22 cellular contexts compared by ENCODE assay signal in the genomic region with DNA sequence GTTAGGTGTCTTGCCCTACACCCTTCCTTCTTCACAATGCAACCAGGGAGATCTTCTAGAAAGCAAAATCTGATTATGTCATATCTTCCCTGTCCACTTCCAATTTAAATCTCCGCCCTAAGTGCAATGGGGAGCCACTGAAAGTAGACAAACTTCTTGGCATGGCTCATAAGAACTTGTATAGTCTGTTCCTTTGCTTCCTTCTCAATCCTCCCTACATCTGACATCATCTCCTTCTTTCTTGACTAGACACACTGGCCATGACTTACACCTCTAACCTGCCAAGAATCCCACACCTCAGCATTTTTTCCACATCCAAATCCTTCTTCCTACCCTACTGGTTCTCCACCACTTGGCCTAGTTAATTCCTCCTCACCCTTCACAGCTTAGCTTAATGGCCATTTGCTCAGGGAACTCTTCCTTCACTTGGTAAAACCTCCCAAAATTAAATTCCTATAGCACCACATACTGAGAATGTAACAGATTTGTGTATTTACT. TPM values are rescaled to one million over a fixed set of nuclear protein-coding genes. Genes with fewer than 3 reads are reported as not detected.
DNase-seq lines count a peak whose midpoint lies in the region; ATAC-seq, FAIRE-seq and TF ChIP-seq lines count a peak whose summit lies in the region.
"Had no signal": no experiment of that assay in that cellular context is flagged by ENCODE, and none has a peak within 500 bp of the region (broad histone marks: within the 10 kb centered on the region; RNA-seq: fewer than 3 reads in every experiment).

No MANE protein-coding gene starts in this region.

- H3K9ac ChIP-seq in IMR-90 (ENCODE audit: low read depth, low read length) (no peak overlapping the region), K562 (ENCODE audit: insufficient read depth in 1 of 2, low read depth in 2 of 2, low read length in 2 of 2) (no peak overlapping the region)
- H3K9ac ChIP-seq: GM23248 had no signal

- no peak overlapping the region for H3K27ac ChIP-seq in A549
- no peak overlapping the region for H3K27ac ChIP-seq in IMR-90 (ENCODE audit: insufficient read depth, low read length)
- H3K27ac ChIP-seq in K562 (ENCODE audit: extremely low read depth, low read depth, low read length) = no peak overlapping the region
- H3K27ac ChIP-seq: GM23248 had no signal

- H3K79me1 ChIP-seq in IMR-90 (ENCODE audit: low read depth in 1 of 2, low read length in 2 of 2) = no peaks in the 10 kb centered on the region; a peak in 1 of 4 replicates

- no peak overlapping the region for H2BK5ac ChIP-seq in IMR-90 (ENCODE audit: low read depth, low read length, poor library complexity, severe bottlenecking)

- H3K4me2 ChIP-seq in A549 (no peak overlapping the region), IMR-90 (ENCODE audit: low read depth, low read length) (no peak overlapping the region), K562 (ENCODE audit: insufficient read depth, low read length) (no peak overlapping the region)

- intact Hi-C loops in IMR-90 (cut with micrococcal nuclease) = no loop called here
- intact Hi-C loops in K562 (cut with micrococcal nuclease) = no loop called here
- intact Hi-C loops in activated T-helper 1 cell treated with anti-CD3 and anti-CD28 coated beads, Interleukin-12 subunit alpha, Interleukin-12 subunit beta, Interleukin-2, Interleukin-4 antibody, amounts not matched to agents 30 ng/mL and 10 ng/mL and 1 ng/mL, durations not matched to agents 14 hours and 24 hours and 36 hours (cut with micrococcal nuclease) = no loop called here
- intact Hi-C loops in lower leg skin (cut with DNase I; ENCODE audit: low total_unique reads) = no loop called here

- H3K4me1 Mint-ChIP-seq in activated T-helper 1 cell treated with anti-CD3 and anti-CD28 coated beads, Interleukin-12 subunit alpha, Interleukin-12 subunit beta, Interleukin-2, Interleukin-4 antibody, amounts not matched to agents 30 ng/mL and 10 ng/mL and 1 ng/mL, durations not matched to agents 14 hours and 24 hours and 36 hours (ENCODE audit: low read depth) = no peaks in the 10 kb centered on the region
- H3K4me1 Mint-ChIP-seq: CD4-positive, alpha-beta memory T cell had no signal

- H3K18ac ChIP-seq in IMR-90 (ENCODE audit: low read depth, low read length) = no peak overlapping the region

- no peak overlapping the region for H2BK15ac ChIP-seq in IMR-90 (ENCODE audit: low read depth, low read length)

- H3K27ac Mint-ChIP-seq in activated T-helper 1 cell treated with anti-CD3 and anti-CD28 coated beads, Interleukin-12 subunit alpha, Interleukin-12 subunit beta, Interleukin-2, Interleukin-4 antibody, amounts not matched to agents 30 ng/mL and 10 ng/mL and 1 ng/mL, durations not matched to agents 14 hours and 24 hours and 36 hours = no peak overlapping the region
- H3K27ac Mint-ChIP-seq: CD4-positive, alpha-beta memory T cell had no signal

- TF ChIP-seq EP300 in A549 (IDR thresholded peaks at IDR 0.05) = no peak
- TF ChIP-seq EP300 in K562 (IDR thresholded peaks at IDR 0.05; ENCODE audit: low read length) = no peak

- H3K79me2 ChIP-seq in K562 (ENCODE audit: control insufficient read depth, insufficient read depth, low read length) = no peaks in the 10 kb centered on the region

- TF ChIP-seq POLR2A in A549 (IDR thresholded peaks at IDR 0.05; ENCODE audit: low read length) = no peak
- no peak for TF ChIP-seq POLR2A in IMR-90 (IDR thresholded peaks at IDR 0.05; ENCODE audit: low read depth, low read length)
- no peak for TF ChIP-seq POLR2A in K562 (conservative IDR thresholded peaks at IDR 0.05)
- TF ChIP-seq POLR2A in lower leg skin (IDR thresholded peaks at IDR 0.05) = no peak

- H2AK9ac ChIP-seq in IMR-90 (replicated peaks; ENCODE audit: low read depth, low read length, poor library complexity) = no peak overlapping the region

- peaks cover 8% of the 10 kb centered on the region; the same call in 1 of the 3 replicates for H3K9me3 ChIP-seq in A549
- H3K9me3 ChIP-seq in IMR-90 (ENCODE audit: control insufficient read depth, insufficient read depth, low read length) = no peaks in the 10 kb centered on the region
- no peaks in the 10 kb centered on the region for H3K9me3 ChIP-seq in K562 (replicated peaks; ENCODE audit: control insufficient read depth, insufficient read depth, low read depth, low read length)

- 91% methylated on average over 1 of the region's 1 CpG for whole genome bisulfite sequencing in A549 (ENCODE audit: missing lambda C conversion rate)
- WGBS in IMR-90 (ENCODE audit: extremely low coverage in 2 of 2, insufficient read length in 1 of 2), 2 experiments = 100% methylated on average over 1 of the region's 1 CpG; no CpG with 5 or more reads in 1 of the 2 experiments
- 92% methylated on average over 1 of the region's 1 CpG for WGBS in K562 (ENCODE audit: insufficient coverage, low coverage, missing lambda C conversion rate)
- 96 to 100% methylated on average over 1 of the region's 1 CpG for WGBS in lower leg skin, 2 donors

- no peaks in the 10 kb centered on the region for H3K4me1 ChIP-seq in A549
- H3K4me1 ChIP-seq in IMR-90 (ENCODE audit: control insufficient read depth, insufficient read depth, low read length) = peaks cover 2% of the 10 kb centered on the region; the same call in 1 of the 2 replicates
- no peaks in the 10 kb centered on the region for H3K4me1 ChIP-seq in K562 (replicated peaks in 1 of 2; ENCODE audit: control insufficient read depth in 2 of 2, insufficient read depth in 2 of 2, low read length in 2 of 2)

- H3K4me3 Mint-ChIP-seq in activated T-helper 1 cell treated with anti-CD3 and anti-CD28 coated beads, Interleukin-12 subunit alpha, Interleukin-12 subunit beta, Interleukin-2, Interleukin-4 antibody, amounts not matched to agents 30 ng/mL and 10 ng/mL and 1 ng/mL, durations not matched to agents 14 hours and 24 hours and 36 hours = no peak overlapping the region
- H3K4me3 Mint-ChIP-seq: CD4-positive, alpha-beta memory T cell had no signal

- H4K5ac ChIP-seq in IMR-90 (ENCODE audit: low read depth, low read length) = no peak overlapping the region

- H2BK120ac ChIP-seq in IMR-90 (ENCODE audit: low read depth, low read length) = no peak overlapping the region

- no peak for TF ChIP-seq CTCF in A549 (IDR thresholded peaks at IDR 0.05)
- TF ChIP-seq CTCF in IMR-90 (conservative IDR thresholded peaks at IDR 0.05; ENCODE audit: low read depth, low read length) = no peak
- no peak for TF ChIP-seq CTCF in K562 (IDR thresholded peaks at IDR 0.05 in 2 of 3, conservative IDR thresholded peaks at IDR 0.05 in 1 of 3; ENCODE audit: insufficient read depth in 2 of 3, low read depth in 1 of 3, low read length in 3 of 3)
- TF ChIP-seq CTCF in lower leg skin (IDR thresholded peaks at IDR 0.05) = no peak

- H3K14ac ChIP-seq in IMR-90 (replicated peaks; ENCODE audit: low read depth, low read length) = no peak overlapping the region

- no peak overlapping the region for H2AK5ac ChIP-seq in IMR-90 (ENCODE audit: low read depth, low read length)

- H2AFZ ChIP-seq in IMR-90 (replicated peaks; ENCODE audit: low read length, poor library complexity) = no peak overlapping the region
- H2AFZ ChIP-seq in K562 (ENCODE audit: low read depth, low read length) = no peak overlapping the region
- H2AFZ ChIP-seq: GM23248 had no signal

- dilution Hi-C loops in IMR-90 (cut with HindIII; ENCODE audit: low sequenced_read_pairs, unreplicated experiment) = no loop called here

- H3K23ac ChIP-seq in IMR-90 (ENCODE audit: low read depth, low read length) = no peak overlapping the region

- no peaks in the 10 kb centered on the region for H3K36me3 ChIP-seq in IMR-90 (ENCODE audit: control insufficient read depth, insufficient read depth, low read length)
- no peaks in the 10 kb centered on the region for H3K36me3 ChIP-seq in K562 (ENCODE audit: control insufficient read depth, insufficient read depth, low read length)

- CTCF ChIA-PET in A549 (lab: Yijun Ruan, JAX) (no interaction called here), IMR-90 (lab: Yijun Ruan, JAX) (no interaction called here), K562 (lab: Yijun Ruan, JAX; ENCODE audit: low intra/inter-chr PET ratio) (no interaction called here)

- DNase-seq in A549 (ENCODE audit: low read depth in 1 of 2, low spot score in 1 of 2) (no peak), IMR-90 (no peak), K562 (ENCODE audit: extremely low read depth in 1 of 4, low spot score in 3 of 4) (no peak), NCI-H187 (lab: John Stamatoyannopoulos, UW) (no peak), activated T-cell treated with anti-CD3 and anti-CD28 coated beads for 4 hours (no peak), lower leg skin (ENCODE audit: low spot score in 2 of 2) (no peak)
- DNase-seq in activated T-helper 1 cell treated with anti-CD3 and anti-CD28 coated beads, Interleukin-12 subunit alpha, Interleukin-12 subunit beta, Interleukin-2, Interleukin-4 antibody, amounts not matched to agents 30 ng/mL and 10 ng/mL and 1 ng/mL, durations not matched to agents 14 hours and 24 hours and 36 hours (ENCODE audit: low spot score) = no peak
- DNase-seq: 8988T; C1 segment of cervical spinal cord; Calu3; CD4-positive, alpha-beta memory T cell; COR-L47; DMS153; DND-41; GM23248; H7; HCEC 1CT had no signal

- BruUV-seq in IMR-90 (replicated peaks; lab: Mats Ljungman, UMichigan) (no TSS peak), K562 (replicated peaks; lab: Mats Ljungman, UMichigan) (no TSS peak)

- FAIRE-seq in A549 (lab: Jason Lieb, UNC) = no peak
- no peak for FAIRE-seq in K562 (lab: Jason Lieb, UNC)
- FAIRE-seq: G401.6, GM12892, GM19239, H1 had no signal

- no peak for ATAC-seq in A549
- ATAC-seq in IMR-90 (ENCODE audit: low read depth) = no peak
- no peak for ATAC-seq in K562
- ATAC-seq in esophagus mucosa = peak; percentile 94

- H3K9me3 Mint-ChIP-seq in activated T-helper 1 cell treated with anti-CD3 and anti-CD28 coated beads, Interleukin-12 subunit alpha, Interleukin-12 subunit beta, Interleukin-2, Interleukin-4 antibody, amounts not matched to agents 30 ng/mL and 10 ng/mL and 1 ng/mL, durations not matched to agents 14 hours and 24 hours and 36 hours = peaks cover 12% of the 10 kb centered on the region

- no peaks in the 10 kb centered on the region for H3K36me3 Mint-ChIP-seq in activated T-helper 1 cell treated with anti-CD3 and anti-CD28 coated beads, Interleukin-12 subunit alpha, Interleukin-12 subunit beta, Interleukin-2, Interleukin-4 antibody, amounts not matched to agents 30 ng/mL and 10 ng/mL and 1 ng/mL, durations not matched to agents 14 hours and 24 hours and 36 hours (ENCODE audit: low read depth)

- H4K20me1 ChIP-seq in IMR-90 (ENCODE audit: insufficient read depth, low read length) = no peaks in the 10 kb centered on the region
- no peaks in the 10 kb centered on the region for H4K20me1 ChIP-seq in K562 (replicated peaks; ENCODE audit: control insufficient read depth, insufficient read depth, low read length)

- no peak overlapping the region for H4K91ac ChIP-seq in IMR-90 (ENCODE audit: insufficient read depth, low read depth, low read length)

- H3K4me3 ChIP-seq in A549 (no peak overlapping the region), IMR-90 (ENCODE audit: insufficient read depth, low read depth, low read length) (no peak overlapping the region), K562 (no peak overlapping the region), lower leg skin (ENCODE audit: low read depth, poor library complexity, severe bottlenecking) (no peak overlapping the region)
- H3K4me3 ChIP-seq: GM23248 had no signal

- H2BK20ac ChIP-seq in IMR-90 (ENCODE audit: low read depth, low read length) = no peak overlapping the region

- POLR2A ChIA-PET in A549 (lab: Yijun Ruan, JAX) = no interaction called here
- POLR2A ChIA-PET in IMR-90 (lab: Charles Lee; ENCODE audit: unreplicated experiment) = no interaction called here
- POLR2A ChIA-PET in K562 (lab: Yijun Ruan, JAX) = interaction anchor here (0.6 kb wide), 1 partner anchor 27 kb away, joined by 3 read pairs; no protein-coding TSS in a partner anchor

- in situ Hi-C loops in IMR-90 (cut with MboI; ENCODE audit: low sequenced_read_pairs) (no loop called here), K562 (cut with MboI) (no loop called here)

- TF ChIP-seq RAD21 in A549 (conservative IDR thresholded peaks at IDR 0.05 in 1 of 2, IDR thresholded peaks at IDR 0.05 in 1 of 2) = no peak
- TF ChIP-seq RAD21 in IMR-90 (IDR thresholded peaks at IDR 0.05; ENCODE audit: low read length) = no peak
- TF ChIP-seq RAD21 in K562 (CRISPR knock-in tag; conservative IDR thresholded peaks at IDR 0.05 in 1 of 2, IDR thresholded peaks at IDR 0.05 in 1 of 2) = no peak

- H3K9me1 ChIP-seq in IMR-90 (ENCODE audit: insufficient read depth, low read length) = no peaks in the 10 kb centered on the region
- H3K9me1 ChIP-seq in K562 (ENCODE audit: control insufficient read depth, insufficient read depth, low read length) = no peaks in the 10 kb centered on the region

- no peaks in the 10 kb centered on the region for H3K27me3 ChIP-seq in IMR-90 (ENCODE audit: control insufficient read depth, insufficient read depth, low read length)
- no peaks in the 10 kb centered on the region for H3K27me3 ChIP-seq in K562 (ENCODE audit: control insufficient read depth in 2 of 2, insufficient read depth in 2 of 2, low read length in 2 of 2)

- no peak overlapping the region for H3K4ac ChIP-seq in IMR-90 (ENCODE audit: low read depth, low read length)

- no peak overlapping the region for H3K56ac ChIP-seq in IMR-90 (ENCODE audit: extremely low read depth, insufficient read depth, low read length)

- no peaks in the 10 kb centered on the region for H3K27me3 Mint-ChIP-seq in activated T-helper 1 cell treated with anti-CD3 and anti-CD28 coated beads, Interleukin-12 subunit alpha, Interleukin-12 subunit beta, Interleukin-2, Interleukin-4 antibody, amounts not matched to agents 30 ng/mL and 10 ng/mL and 1 ng/mL, durations not matched to agents 14 hours and 24 hours and 36 hours (ENCODE audit: insufficient read depth)
- H3K27me3 Mint-ChIP-seq: CD4-positive, alpha-beta memory T cell had no signal

- no peak overlapping the region for H4K8ac ChIP-seq in IMR-90 (ENCODE audit: low read depth in 2 of 2, low read length in 2 of 2)

RNA-seq across cellular contexts. Expression of a gene that starts 55.1 kb away (rescaled TPM):
- polyA plus RNA-seq in A549 (2011; rRNA removed) = 22.3 and 36.4 TPM in 2 replicates
- polyA plus RNA-seq in A549 (2012; cell fraction: cytosol; rRNA removed) = 7.8 and 8.5 TPM in 2 replicates
- 5.9 and 8.1 TPM in 2 replicates for polyA plus RNA-seq in A549 (2012; cell fraction: nucleus; rRNA removed)
- polyA plus RNA-seq in A549 (2017; fragmentation: RNase III; extraction: RNeasy Plus Mini Kit Qiagen cat#74134 plus additional on column Dnase treatment) = 23.7 to 27.5 TPM (median 23.9 TPM) in 3 replicates
- 8.0 and 10.5 TPM in 2 replicates for polyA minus RNA-seq in A549 (2011; rRNA and poly(A)+ RNA removed)
- 26.7 and 41.7 TPM in 2 replicates for total RNA-seq in IMR-90 (2012; rRNA removed)
- polyA plus RNA-seq in IMR-90 (2012; rRNA removed) = 9.1 and 10.9 TPM in 2 replicates
- polyA plus RNA-seq in IMR-90 (2012; cell fraction: cytosol; rRNA removed) = 1.1 and 2.8 TPM in 2 replicates
- polyA plus RNA-seq in IMR-90 (2012; cell fraction: nucleus; rRNA removed; ENCODE audit: low replicate concordance) = 0.86 and 6.0 TPM in 2 replicates
- total RNA-seq in K562 (2011; cell fraction: chromatin; rRNA removed; ENCODE audit: low replicate concordance) = 53.0 and 175 TPM in 2 replicates
- total RNA-seq in K562 (2011; cell fraction: nucleolus; rRNA removed) = 22.2 and 24.9 TPM in 2 replicates
- 39.8 and 43.6 TPM in 2 replicates for total RNA-seq in K562 (2011; cell fraction: nucleoplasm; rRNA removed)
- total RNA-seq in K562 (2014; rRNA removed) = 53.0 and 56.6 TPM in 2 replicates
- total RNA-seq in K562 (2014; rRNA removed; fragmentation: Illumina TruSeq; extraction: Trizol) = 102 and 119 TPM in 2 replicates
- 74.8 and 76.7 TPM in 2 replicates for total RNA-seq in K562 (2015; rRNA removed; fragmentation: Illumina TruSeq; extraction: Trizol)
- total RNA-seq in K562 (2021) = 72.9 and 73.4 TPM in 2 replicates
- polyA plus RNA-seq in K562 (2011; rRNA removed) = 62.8 and 102 TPM in 2 replicates
- 12.7 and 24.5 TPM in 2 replicates for polyA plus RNA-seq in K562 (2011; cell fraction: cytosol; rRNA removed)
- 43.1 and 68.4 TPM in 2 replicates for polyA plus RNA-seq in K562 (2011; cell fraction: nucleus; rRNA removed)
- 50.5 and 51.2 TPM in 2 replicates for polyA plus RNA-seq in K562 (2012)
- polyA plus RNA-seq in K562 (2014; fragmentation: Illumina TruSeq; extraction: Trizol) = 62.8 and 65.3 TPM in 2 replicates
- 10 to 100 TPM; 25.6 to 30.5 TPM for polyA plus RNA-seq in K562 (2014; fragmentation: Nextera tagmentation; extraction: Ambion mirVana)
- polyA plus RNA-seq in K562 (2014; rRNA removed) = 55.6 and 63.4 TPM in 2 replicates
- polyA minus RNA-seq in K562 (2011; rRNA and poly(A)+ RNA removed) = 122 and 127 TPM in 2 replicates
- polyA minus RNA-seq in K562 (2011; cell fraction: cytosol; rRNA and poly(A)+ RNA removed) = 23.3 and 38.6 TPM in 2 replicates
- 47.9 and 83.9 TPM in 2 replicates for polyA minus RNA-seq in K562 (2011; cell fraction: nucleus; rRNA and poly(A)+ RNA removed)
- 13.3 TPM for total RNA-seq in esophagus mucosa
- 43.7 and 46.3 TPM in 2 replicates for total RNA-seq in activated T-helper 1 cell treated with anti-CD3 and anti-CD28 coated beads, Interleukin-12 subunit alpha, Interleukin-12 subunit beta, Interleukin-2, Interleukin-4 antibody, amounts not matched to agents 30 ng/mL and 10 ng/mL and 1 ng/mL, durations not matched to agents 14 hours and 24 hours and 36 hours
- total RNA-seq in lower leg skin = 1 to 10 TPM in 3 of 4 donors, under 1 TPM in 1; 0.34 to 5.3 (median 1.8) TPM

RNA-seq across cellular contexts. Expression of a gene that starts 55.4 kb away (rescaled TPM):
- polyA plus RNA-seq in A549 (2011; rRNA removed) (12.9 and 13.3 TPM in 2 replicates), A549 (2017; fragmentation: RNase III; extraction: RNeasy Plus Mini Kit Qiagen cat#74134 plus additional on column Dnase treatment) (6.3 to 7.9 TPM (median 6.8 TPM) in 3 replicates), IMR-90 (2012; rRNA removed) (15.0 and 15.1 TPM in 2 replicates), K562 (2011; rRNA removed) (81.6 and 84.1 TPM in 2 replicates), K562 (2014; fragmentation: Illumina TruSeq; extraction: Trizol) (58.0 and 68.3 TPM in 2 replicates), K562 (2014; fragmentation: Nextera tagmentation; extraction: Ambion mirVana) (10 to 100 TPM; 20.5 to 23.8 TPM), K562 (2014; rRNA removed) (48.8 and 49.5 TPM in 2 replicates)
- polyA plus RNA-seq in A549 (2012; cell fraction: cytosol; rRNA removed) = 6.9 and 7.4 TPM in 2 replicates
- 5.7 and 7.2 TPM in 2 replicates for polyA plus RNA-seq in A549 (2012; cell fraction: nucleus; rRNA removed)
- 9.5 and 11.2 TPM in 2 replicates for polyA minus RNA-seq in A549 (2011; rRNA and poly(A)+ RNA removed)
- total RNA-seq in IMR-90 (2012; rRNA removed) (23.6 and 31.5 TPM in 2 replicates), K562 (2014; rRNA removed) (69.3 and 76.5 TPM in 2 replicates), K562 (2014; rRNA removed; fragmentation: Illumina TruSeq; extraction: Trizol) (67.8 and 77.4 TPM in 2 replicates), K562 (2015; rRNA removed; fragmentation: Illumina TruSeq; extraction: Trizol) (62.8 and 71.8 TPM in 2 replicates), K562 (2021) (77.5 and 82.8 TPM in 2 replicates), esophagus mucosa (17.7 TPM), lower leg skin (10 to 100 TPM; 28.3 to 36.1 (median 31.9) TPM)
- polyA plus RNA-seq in IMR-90 (2012; cell fraction: cytosol; rRNA removed) = 8.7 and 13.0 TPM in 2 replicates
- polyA plus RNA-seq in IMR-90 (2012; cell fraction: nucleus; rRNA removed; ENCODE audit: low replicate concordance) = 12.6 and 33.6 TPM in 2 replicates
- total RNA-seq in K562 (2011; cell fraction: chromatin; rRNA removed; ENCODE audit: low replicate concordance) = 66.5 and 95.8 TPM in 2 replicates
- 40.5 and 45.7 TPM in 2 replicates for total RNA-seq in K562 (2011; cell fraction: nucleolus; rRNA removed)
- total RNA-seq in K562 (2011; cell fraction: nucleoplasm; rRNA removed) = 69.2 and 104 TPM in 2 replicates
- 33.8 and 46.6 TPM in 2 replicates for polyA plus RNA-seq in K562 (2011; cell fraction: cytosol; rRNA removed)
- polyA plus RNA-seq in K562 (2011; cell fraction: nucleus; rRNA removed) = 68.6 and 69.7 TPM in 2 replicates
- 36.6 and 44.9 TPM in 2 replicates for polyA plus RNA-seq in K562 (2012)
- 77.5 and 80.3 TPM in 2 replicates for polyA minus RNA-seq in K562 (2011; rRNA and poly(A)+ RNA removed)
- 53.7 and 54.0 TPM in 2 replicates for polyA minus RNA-seq in K562 (2011; cell fraction: cytosol; rRNA and poly(A)+ RNA removed)
- 35.4 and 53.0 TPM in 2 replicates for polyA minus RNA-seq in K562 (2011; cell fraction: nucleus; rRNA and poly(A)+ RNA removed)
- 44.0 and 48.5 TPM in 2 replicates for total RNA-seq in activated T-helper 1 cell treated with anti-CD3 and anti-CD28 coated beads, Interleukin-12 subunit alpha, Interleukin-12 subunit beta, Interleukin-2, Interleukin-4 antibody, amounts not matched to agents 30 ng/mL and 10 ng/mL and 1 ng/mL, durations not matched to agents 14 hours and 24 hours and 36 hours
